ENCODE assay signal across 1 cellular context in genomic region chr15:84976746-84977345, GRCh38.
TF ChIP-seq lines count a peak whose summit lies in the region.

No MANE protein-coding gene starts in this region.

TF ChIP-seq in K562, 482 proteins besides CTCF, POLR2A, EP300 and RAD21 (continued from another document):
- TF ChIP-seq ATF3 (IDR thresholded peaks at IDR 0.05) (peak; percentile 15; the same call in 1 of the 2 replicates), ATF3 (CRISPR knock-in tag; conservative IDR thresholded peaks at IDR 0.05) (no peak), ZNF695 (CRISPR knock-in tag; IDR thresholded peaks at IDR 0.05) (no peak), SPI1 (IDR thresholded peaks at IDR 0.05; ENCODE audit: borderline replicate concordance, low read depth, low read length) (no peak), PML (IDR thresholded peaks at IDR 0.05; ENCODE audit: low read length) (no peak), PHF20 (IDR thresholded peaks at IDR 0.05; ENCODE audit: partially characterized antibody) (no peak), TAF15 (IDR thresholded peaks at IDR 0.05; ENCODE audit: low read depth, low read length) (no peak), IRF9 (tag; IDR thresholded peaks at IDR 0.05) (no peak), TFAP4 (CRISPR knock-in tag; IDR thresholded peaks at IDR 0.05; ENCODE audit: borderline replicate concordance) (no peak), KAT8 (IDR thresholded peaks at IDR 0.05; ENCODE audit: low read depth) (no peak)
